12 cellular contexts compared by ENCODE assay signal in the genomic region with DNA sequence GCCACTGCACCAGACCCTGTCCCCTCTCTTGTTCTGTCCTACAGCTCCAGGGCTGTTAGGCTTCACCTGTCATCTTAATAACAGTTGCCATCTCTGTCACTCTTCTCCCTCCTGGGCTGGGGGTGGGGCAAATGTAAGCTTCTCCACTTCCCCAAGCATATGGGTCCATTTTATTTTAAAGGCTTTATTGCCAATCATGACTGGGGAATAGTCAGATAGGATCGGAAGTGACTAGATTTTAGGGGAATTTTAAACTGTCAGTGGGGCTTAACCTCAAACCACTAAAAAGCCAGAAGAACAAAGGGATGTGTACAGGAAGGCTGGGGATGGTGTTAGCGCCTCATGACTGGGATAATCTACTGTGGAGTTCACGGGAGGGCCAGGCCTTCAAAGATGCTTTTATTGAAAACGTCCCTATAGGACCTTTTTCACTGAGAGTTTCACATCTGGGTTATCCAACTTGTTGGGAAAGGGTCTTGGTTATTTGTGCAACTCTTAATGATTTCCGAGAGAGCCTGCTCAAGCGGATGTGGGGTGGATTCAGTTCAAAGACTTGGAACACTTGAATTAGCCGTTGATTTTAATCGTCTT. TPM values are rescaled to one million over a fixed set of nuclear protein-coding genes. Genes with fewer than 3 reads are reported as not detected.
A peak's percentile ranks its signal among the peaks of the same experiment; 100 is the strongest.
DNase-seq lines count a peak whose midpoint lies in the region; ATAC-seq, FAIRE-seq and TF ChIP-seq lines count a peak whose summit lies in the region.
"Had no signal": no experiment of that assay in that cellular context is flagged by ENCODE, and none has a peak within 500 bp of the region (broad histone marks: within the 10 kb centered on the region; RNA-seq: fewer than 3 reads in every experiment).

No MANE protein-coding gene starts in this region.

- ATAC-seq in K562 = no peak

- no peak overlapping the region for H2AFZ ChIP-seq in K562 (ENCODE audit: low read depth, low read length)
- H2AFZ ChIP-seq: neural progenitor cell had no signal

- 80% methylated on average over 8 of the region's 8 CpGs for WGBS in K562 (ENCODE audit: insufficient coverage, low coverage, missing lambda C conversion rate)
- WGBS in suprapubic skin = 88% methylated on average over 8 of the region's 8 CpGs

- CTCF ChIA-PET in K562 (lab: Yijun Ruan, JAX; ENCODE audit: low intra/inter-chr PET ratio) = no interaction called here

- BruUV-seq in K562 (replicated peaks; lab: Mats Ljungman, UMichigan) = no TSS peak

- no peak overlapping the region for H3K4me3 ChIP-seq in K562
- no peak overlapping the region for H3K4me3 ChIP-seq in suprapubic skin
- H3K4me3 ChIP-seq: neural progenitor cell had no signal

- no peaks in the 10 kb centered on the region for H3K27me3 ChIP-seq in K562 (ENCODE audit: control insufficient read depth in 2 of 2, insufficient read depth in 2 of 2, low read length in 2 of 2)
- no peaks in the 10 kb centered on the region for H3K27me3 ChIP-seq in suprapubic skin
- H3K27me3 ChIP-seq: neural progenitor cell had no signal

- H3K9me3 ChIP-seq in K562 (replicated peaks; ENCODE audit: control insufficient read depth, insufficient read depth, low read depth, low read length) (no peaks in the 10 kb centered on the region), suprapubic skin (no peaks in the 10 kb centered on the region)

- intact Hi-C loops in K562 (cut with micrococcal nuclease) = no loop called here

- TF ChIP-seq POLR2A in K562 (conservative IDR thresholded peaks at IDR 0.05) (no peak), suprapubic skin (IDR thresholded peaks at IDR 0.05) (no peak)

- peaks cover 70% of the 10 kb centered on the region for H3K79me2 ChIP-seq in K562 (ENCODE audit: control insufficient read depth, insufficient read depth, low read length)

- no peak for TF ChIP-seq RAD21 in K562 (CRISPR knock-in tag; conservative IDR thresholded peaks at IDR 0.05 in 1 of 2, IDR thresholded peaks at IDR 0.05 in 1 of 2)

- 0 out of 2 replicates have a peak, but pooled peaks cover 5% of the 10 kb centered on the region for H4K20me1 ChIP-seq in K562 (replicated peaks; ENCODE audit: control insufficient read depth, insufficient read depth, low read length)

- peaks cover 18% of the 10 kb centered on the region; the same call in 2 of the 3 replicates for H3K36me3 ChIP-seq in K562 (ENCODE audit: control insufficient read depth, insufficient read depth, low read length)
- H3K36me3 ChIP-seq in suprapubic skin = no peaks in the 10 kb centered on the region
- H3K36me3 ChIP-seq: neural progenitor cell had no signal

- no peak overlapping the region for H3K9ac ChIP-seq in K562 (ENCODE audit: insufficient read depth in 1 of 2, low read depth in 2 of 2, low read length in 2 of 2)
- H3K9ac ChIP-seq: neural progenitor cell had no signal

- POLR2A ChIA-PET in K562 (lab: Yijun Ruan, JAX) = interaction anchor here (0.6 kb wide), 2 partner anchors 42 to 821 kb away, joined by 3 read pairs; no protein-coding TSS in a partner anchor

- TF ChIP-seq EP300 in K562 (IDR thresholded peaks at IDR 0.05; ENCODE audit: low read length) (no peak), suprapubic skin (IDR thresholded peaks at IDR 0.05) (no peak)

- peak; percentile 34 for DNase-seq in NCI-H82 (lab: John Stamatoyannopoulos, UW)
- DNase-seq in NCI-H82 treated with DMSO at 0.1 percent for 48 hours (lab: John Stamatoyannopoulos, UW; ENCODE audit: unreplicated experiment) = no peak
- peak in 3 of 5 experiments; percentile 47 to 69 (median 65) for DNase-seq in T-helper 2 cell
- DNase-seq in K562 (ENCODE audit: extremely low read depth in 1 of 4, low spot score in 3 of 4) = no peak
- peak; percentile 9 for DNase-seq in stimulated activated naive CD4-positive, alpha-beta T cell treated with Interleukin-2 at 50 U/mL for 16 hours (lab: John Stamatoyannopoulos, UW)
- no peak for DNase-seq in GM13976 (ENCODE audit: low spot score)
- no peak for DNase-seq in cerebellar nuclear complex (lab: John Stamatoyannopoulos, UW)
- DNase-seq in suprapubic skin (ENCODE audit: low spot score in 2 of 2) = no peak
- DNase-seq: MM.1S, OCI-M1 had no signal

- no peak for FAIRE-seq in K562 (lab: Jason Lieb, UNC)

- no peak overlapping the region for H3K4me2 ChIP-seq in K562 (ENCODE audit: insufficient read depth, low read length)
- H3K4me2 ChIP-seq: neural progenitor cell had no signal

- H3K27ac ChIP-seq in K562 (ENCODE audit: extremely low read depth, low read depth, low read length) (no peak overlapping the region), suprapubic skin (no peak overlapping the region)
- H3K27ac ChIP-seq: 22Rv1, neural progenitor cell had no signal

- in situ Hi-C loops in K562 (cut with MboI) (no loop called here), GM13976 (cut with MboI; ENCODE audit: low sequenced_read_pairs, unreplicated experiment) (no loop called here)

- H3K4me1 ChIP-seq in K562 (replicated peaks in 1 of 2; ENCODE audit: control insufficient read depth in 2 of 2, insufficient read depth in 2 of 2, low read length in 2 of 2) (peaks cover 5 to 39% of the 10 kb centered on the region in 2 experiments; a peak in 4 of 5 replicates), suprapubic skin (no peaks in the 10 kb centered on the region)

- no peak for TF ChIP-seq CTCF in K562 (IDR thresholded peaks at IDR 0.05 in 2 of 3, conservative IDR thresholded peaks at IDR 0.05 in 1 of 3; ENCODE audit: insufficient read depth in 2 of 3, low read depth in 1 of 3, low read length in 3 of 3)
- no peak for TF ChIP-seq CTCF in GM13976 (IDR thresholded peaks at IDR 0.05; ENCODE audit: borderline replicate concordance, control extremely low read depth, extremely low read depth, insufficient read depth, missing control alignments)
- no peak for TF ChIP-seq CTCF in suprapubic skin (IDR thresholded peaks at IDR 0.05)

- no peaks in the 10 kb centered on the region for H3K9me1 ChIP-seq in K562 (ENCODE audit: control insufficient read depth, insufficient read depth, low read length)

TF ChIP-seq in K562, 482 proteins besides CTCF, POLR2A, EP300 and RAD21:
- TF ChIP-seq, protein P1, sequence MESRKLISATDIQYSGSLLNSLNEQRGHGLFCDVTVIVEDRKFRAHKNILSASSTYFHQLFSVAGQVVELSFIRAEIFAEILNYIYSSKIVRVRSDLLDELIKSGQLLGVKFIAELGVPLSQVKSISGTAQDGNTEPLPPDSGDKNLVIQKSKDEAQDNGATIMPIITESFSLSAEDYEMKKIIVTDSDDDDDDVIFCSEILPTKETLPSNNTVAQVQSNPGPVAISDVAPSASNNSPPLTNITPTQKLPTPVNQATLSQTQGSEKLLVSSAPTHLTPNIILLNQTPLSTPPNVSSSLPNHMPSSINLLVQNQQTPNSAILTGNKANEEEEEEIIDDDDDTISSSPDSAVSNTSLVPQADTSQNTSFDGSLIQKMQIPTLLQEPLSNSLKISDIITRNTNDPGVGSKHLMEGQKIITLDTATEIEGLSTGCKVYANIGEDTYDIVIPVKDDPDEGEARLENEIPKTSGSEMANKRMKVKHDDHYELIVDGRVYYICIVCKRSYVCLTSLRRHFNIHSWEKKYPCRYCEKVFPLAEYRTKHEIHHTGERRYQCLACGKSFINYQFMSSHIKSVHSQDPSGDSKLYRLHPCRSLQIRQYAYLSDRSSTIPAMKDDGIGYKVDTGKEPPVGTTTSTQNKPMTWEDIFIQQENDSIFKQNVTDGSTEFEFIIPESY (CRISPR knock-in tag; IDR thresholded peaks at IDR 0.05) = 0 out of 2 replicates have a peak, but pooled peaks have one; percentile 33
- TF ChIP-seq PTBP1 (IDR thresholded peaks at IDR 0.05; ENCODE audit: low read depth, low read length) (no peak), SUPT5H (IDR thresholded peaks at IDR 0.05) (no peak)

RNA-seq across cellular contexts. Expression of a gene that starts 41.6 kb away (rescaled TPM):
- total RNA-seq in K562 (2011; cell fraction: chromatin; rRNA removed; ENCODE audit: low replicate concordance) = 38.5 and 49.7 TPM in 2 replicates
- total RNA-seq in K562 (2011; cell fraction: nucleolus; rRNA removed) = 28.7 and 33.4 TPM in 2 replicates
- 34.9 and 47.6 TPM in 2 replicates for total RNA-seq in K562 (2011; cell fraction: nucleoplasm; rRNA removed)
- 34.3 and 37.2 TPM in 2 replicates for total RNA-seq in K562 (2014; rRNA removed)
- total RNA-seq in K562 (2014; rRNA removed; fragmentation: Illumina TruSeq; extraction: Trizol) = 12.7 and 12.9 TPM in 2 replicates
- total RNA-seq in K562 (2015; rRNA removed; fragmentation: Illumina TruSeq; extraction: Trizol) = 15.5 and 15.6 TPM in 2 replicates
- 38.7 and 39.0 TPM in 2 replicates for total RNA-seq in K562 (2021)
- polyA plus RNA-seq in K562 (2011; rRNA removed) = 15.0 and 18.9 TPM in 2 replicates
- 32.2 and 49.4 TPM in 2 replicates for polyA plus RNA-seq in K562 (2011; cell fraction: cytosol; rRNA removed)
- 13.4 and 22.2 TPM in 2 replicates for polyA plus RNA-seq in K562 (2011; cell fraction: nucleus; rRNA removed)
- 17.7 and 39.4 TPM in 2 replicates for polyA plus RNA-seq in K562 (2012)
- polyA plus RNA-seq in K562 (2014; fragmentation: Illumina TruSeq; extraction: Trizol) = 16.4 and 18.9 TPM in 2 replicates
- 1 to 10 TPM; 2.3 to 2.9 TPM for polyA plus RNA-seq in K562 (2014; fragmentation: Nextera tagmentation; extraction: Ambion mirVana)
- 13.2 and 15.2 TPM in 2 replicates for polyA plus RNA-seq in K562 (2014; rRNA removed)
- polyA minus RNA-seq in K562 (2011; rRNA and poly(A)+ RNA removed) = 17.8 and 21.7 TPM in 2 replicates
- 15.0 and 18.8 TPM in 2 replicates for polyA minus RNA-seq in K562 (2011; cell fraction: cytosol; rRNA and poly(A)+ RNA removed)
- 16.9 and 17.0 TPM in 2 replicates for polyA minus RNA-seq in K562 (2011; cell fraction: nucleus; rRNA and poly(A)+ RNA removed)
- total RNA-seq in suprapubic skin = 1 to 10 TPM; 1.8 to 5.8 (median 3.8) TPM

Comparison
In these comparisons a context has a peak if more than half of its experiments do, and no peak if none do; other contexts are left out.
1. DNase-seq: peak in NCI-H82 (single experiment), T-helper 2 cell (3 of 5) and stimulated activated naive CD4-positive, alpha-beta T cell treated with Interleukin-2 at 50 U/mL for 16 hours (single experiment); none in NCI-H82 treated with DMSO at 0.1 percent for 48 hours (single experiment), K562 (0 of 4), GM13976 (single experiment), cerebellar nuclear complex (0 of 2) and suprapubic skin (0 of 2).